In the genomic region with DNA sequence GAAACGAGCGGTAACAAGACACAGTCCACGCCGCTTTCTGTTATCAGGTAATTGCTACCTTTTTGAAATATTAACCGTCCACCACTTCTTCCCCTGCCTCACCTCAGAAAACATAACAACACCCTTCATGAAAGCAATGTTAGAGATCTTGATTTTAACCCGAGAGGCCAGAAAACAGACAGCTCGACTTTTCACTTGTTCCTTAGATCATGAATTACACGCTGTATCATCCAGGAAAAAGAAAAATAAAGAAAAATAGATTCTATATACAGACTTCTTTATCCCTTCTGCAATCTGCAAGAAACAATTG, we compare ENCODE assay signal across 23 cellular contexts.
DNase-seq lines count a peak whose midpoint lies in the region; ATAC-seq and TF ChIP-seq lines count a peak whose summit lies in the region.
"Had no signal": no experiment of that assay in that cellular context is flagged by ENCODE, and none has a peak within 500 bp of the region (broad histone marks: within the 10 kb centered on the region; RNA-seq: fewer than 3 reads in every experiment).

No MANE protein-coding gene starts in this region.

- H4K8ac ChIP-seq in neuronal stem cell (ENCODE audit: low read depth, low read length): no peak overlapping the region

- H3K79me1 ChIP-seq in neuronal stem cell (ENCODE audit: low read depth, low read length): peaks cover 2% of the 10 kb centered on the region

- H2BK5ac ChIP-seq in neuronal stem cell (ENCODE audit: low read length): no peak overlapping the region

- H3K4me3 ChIP-seq in right lobe of liver: peak overlapping the region in 2 of 3 donors; percentile 23 to 46
- H3K4me3 ChIP-seq in neuronal stem cell (ENCODE audit: low read length in 2 of 2): no peak overlapping the region
- H3K4me3 ChIP-seq: GM12878, PC-9, SJSA1 had no signal

- no peaks in the 10 kb centered on the region for H3K9me3 Mint-ChIP-seq in progenitor cell of endocrine pancreas (ENCODE audit: low read depth)

- no peak overlapping the region for H3K18ac ChIP-seq in neuronal stem cell (ENCODE audit: low read length)

- peaks cover 59% of the 10 kb centered on the region for H3K27me3 Mint-ChIP-seq in progenitor cell of endocrine pancreas
- H3K27me3 Mint-ChIP-seq: CD8-positive, alpha-beta memory T cell had no signal

- no peak overlapping the region for H3K14ac ChIP-seq in neuronal stem cell (ENCODE audit: low read length)

- peak overlapping the region; percentile 10 for H3K27ac Mint-ChIP-seq in progenitor cell of endocrine pancreas
- H3K27ac Mint-ChIP-seq: CD14-positive monocyte; CD8-positive, alpha-beta memory T cell had no signal

- no peaks in the 10 kb centered on the region for H3K36me3 Mint-ChIP-seq in progenitor cell of endocrine pancreas (ENCODE audit: insufficient read depth)
- H3K36me3 Mint-ChIP-seq: CD14-positive monocyte; CD8-positive, alpha-beta memory T cell had no signal

- no peak overlapping the region for H2BK15ac ChIP-seq in neuronal stem cell (ENCODE audit: low read length)

- H3K36me3 ChIP-seq in right lobe of liver: no peaks in the 10 kb centered on the region
- H3K36me3 ChIP-seq in neuronal stem cell (replicated peaks in 1 of 2; ENCODE audit: control insufficient read depth in 2 of 2, insufficient read depth in 2 of 2, low read length in 2 of 2): no peaks in the 10 kb centered on the region
- H3K36me3 ChIP-seq: BE2C, SJSA1 had no signal

- ATAC-seq in right lobe of liver (no peak), GM18858 (IDR thresholded peaks at IDR 0.05; ENCODE audit: unreplicated experiment) (no peak)
- ATAC-seq: GM12878, HCT116, Right ventricle myocardium inferior had no signal

- H3K9me3 ChIP-seq in right lobe of liver: no peaks in the 10 kb centered on the region
- H3K9me3 ChIP-seq in neuronal stem cell (replicated peaks in 1 of 2; ENCODE audit: control insufficient read depth in 2 of 2, insufficient read depth in 1 of 2, low read depth in 1 of 2, low read length in 2 of 2): no peaks in the 10 kb centered on the region
- H3K9me3 ChIP-seq: BE2C, SJSA1 had no signal

- H3K4ac ChIP-seq in neuronal stem cell (ENCODE audit: low read length): no peak overlapping the region

- no peak overlapping the region for H2AK5ac ChIP-seq in neuronal stem cell (ENCODE audit: low read depth, low read length)

- H3K4me1 Mint-ChIP-seq in progenitor cell of endocrine pancreas (ENCODE audit: low read depth): peaks cover 14% of the 10 kb centered on the region
- H3K4me1 Mint-ChIP-seq: CD14-positive monocyte; CD8-positive, alpha-beta memory T cell had no signal

- H2BK12ac ChIP-seq in neuronal stem cell (ENCODE audit: low read length): no peak overlapping the region

- no peak overlapping the region for H3K9ac ChIP-seq in neuronal stem cell (ENCODE audit: low read depth, low read length, poor library complexity)

- H3K4me3 Mint-ChIP-seq in progenitor cell of endocrine pancreas (ENCODE audit: low read depth): peak overlapping the region; percentile 27
- H3K4me3 Mint-ChIP-seq: CD14-positive monocyte; CD8-positive, alpha-beta memory T cell had no signal

- no peak for TF ChIP-seq POLR2A in right lobe of liver (IDR thresholded peaks at IDR 0.05)

- no peak overlapping the region for H3K4me2 ChIP-seq in neuronal stem cell (ENCODE audit: insufficient read depth, low read length, poor library complexity, severe bottlenecking)
- H3K4me2 ChIP-seq: PC-9 had no signal

- DNase-seq in NCI-H510A treated with DMSO at 0.1 percent for 48 hours (lab: John Stamatoyannopoulos, UW): peak; percentile 70
- DNase-seq in NCI-H510A (lab: John Stamatoyannopoulos, UW): no peak
- DNase-seq in right lobe of liver: no peak
- DNase-seq in progenitor cell of endocrine pancreas (ENCODE audit: low spot score, unreplicated experiment): no peak
- no peak for DNase-seq in iPS-NIHi11 (ENCODE audit: low spot score)
- no peak for DNase-seq in neuronal stem cell (ENCODE audit: low spot score)
- DNase-seq: 8988T; ACHN; CD8-positive, alpha-beta memory T cell; EL; GDM1; Karpas-422; NCI-H226; NCI-H524 had no signal

- no peak overlapping the region for H2AFZ ChIP-seq in neuronal stem cell (ENCODE audit: low read length)
- H2AFZ ChIP-seq: PC-9 had no signal

- no peak overlapping the region for H3K23ac ChIP-seq in neuronal stem cell (ENCODE audit: low read depth, low read length, poor library complexity)

- H2BK120ac ChIP-seq in neuronal stem cell (ENCODE audit: low read depth, low read length): no peak overlapping the region

- peak overlapping the region in 2 of 3 donors; percentile 43 to 62 for H3K27ac ChIP-seq in right lobe of liver
- H3K27ac ChIP-seq in neuronal stem cell (replicated peaks; ENCODE audit: low read length): no peak overlapping the region
- H3K27ac ChIP-seq: HL-60, PC-9, SJSA1 had no signal

- no peaks in the 10 kb centered on the region for H3K27me3 ChIP-seq in right lobe of liver
- H3K27me3 ChIP-seq in neuronal stem cell (ENCODE audit: control insufficient read depth in 3 of 3, insufficient read depth in 3 of 3, low read depth in 1 of 3, low read length in 3 of 3): no peaks in the 10 kb centered on the region
- H3K27me3 ChIP-seq: BE2C, SJSA1 had no signal

- intact Hi-C loops in right lobe of liver (cut with DNase I): no loop called here

- TF ChIP-seq CTCF in right lobe of liver (IDR thresholded peaks at IDR 0.05) (no peak), progenitor cell of endocrine pancreas (IDR thresholded peaks at IDR 0.05; ENCODE audit: unreplicated experiment) (no peak)

- no peak overlapping the region for H4K91ac ChIP-seq in neuronal stem cell (ENCODE audit: low read depth, low read length, poor library complexity)

- 39% methylated on average over 8 of the region's 8 CpGs for WGBS in right lobe of liver (ENCODE audit: insufficient coverage, low coverage, low lambda C conversion rate, missing lambda C conversion rate)
- no CpG with 5 or more reads among the region's 8 CpGs for WGBS in neuronal stem cell (ENCODE audit: extremely low coverage in 2 of 2, insufficient read length in 2 of 2, insufficient replicate concordance in 1 of 2), 2 donors

- peaks cover 0 to 5% (median 0%) of the 10 kb centered on the region in 4 donors for H3K4me1 ChIP-seq in right lobe of liver
- no peaks in the 10 kb centered on the region for H3K4me1 ChIP-seq in neuronal stem cell (ENCODE audit: control insufficient read depth in 2 of 2, insufficient read depth in 1 of 2, low read depth in 1 of 2, low read length in 2 of 2)
- H3K4me1 ChIP-seq: SJSA1 had no signal

Comparison
In these comparisons a context has a peak if more than half of its experiments do, and no peak if none do; other contexts are left out.
1. H3K4me3 ChIP-seq: peak in right lobe of liver (2 of 3); none in neuronal stem cell (0 of 2).